In the genomic region with DNA sequence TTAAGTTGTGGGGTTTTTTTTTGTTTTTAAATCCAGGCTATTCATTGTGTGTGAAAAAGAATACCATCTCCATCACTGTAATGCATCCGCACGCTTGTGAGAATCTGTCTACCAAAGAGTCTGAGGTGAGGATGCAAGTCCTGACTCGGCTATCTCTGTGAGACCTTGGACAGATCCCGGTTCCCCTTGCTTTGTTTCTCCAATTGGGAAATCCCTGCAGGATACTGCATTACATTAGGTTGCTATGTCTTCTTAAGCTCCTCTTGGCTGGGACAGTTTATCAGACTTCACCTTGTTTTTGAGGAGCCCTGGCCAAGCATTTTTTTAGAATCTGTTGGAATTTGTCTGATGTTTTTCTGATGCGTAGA, we compare ENCODE assay signal across 21 cellular contexts.
"Had no signal": no experiment of that assay in that cellular context is flagged by ENCODE, and none has a peak within 500 bp of the region (broad histone marks: within the 10 kb centered on the region; RNA-seq: fewer than 3 reads in every experiment).

No MANE protein-coding gene starts in this region.

- DNase-seq: activated CD4-positive, alpha-beta T cell treated with anti-CD3 and anti-CD28 coated beads for 1 hour; activated CD4-positive, alpha-beta T cell treated with anti-CD3 and anti-CD28 coated beads, Interleukin-2, amount 50 U/mL, for 1 hour; activated naive CD4-positive, alpha-beta T cell treated with anti-CD3 and anti-CD28 coated beads, Interleukin-2, amount 50 U/mL, for 16 hours; activated T-cell treated with anti-CD3 and anti-CD28 coated beads for 4 hours; activated T-cell treated with anti-CD3 and anti-CD28 coated beads, Interleukin-2, amount 50 U/mL, for 48 hours; body of pancreas; central memory CD4-positive, alpha-beta T cell; NCI-H1105 treated with DMSO at 0.1 percent for 48 hours; NCI-H1436 treated with DMSO at 0.1 percent for 48 hours; NCI-H187; NCI-H2081; NCI-H510A treated with DMSO at 0.1 percent for 48 hours; NCI-H69; Peyer's patch; Right ventricle myocardium superior; SJCRH30 had no signal

- H3K27me3 ChIP-seq: ascending aorta, body of pancreas, Peyer's patch, SJCRH30 had no signal

- H3K27me3 Mint-ChIP-seq: activated CD4-positive, alpha-beta memory T cell treated with anti-CD3 and anti-CD28 coated beads, Interleukin-2, amount 10 ng/mL, durations not matched to agents 7 days and 5 days; activated T-helper 17 cell treated with anti-CD3 and anti-CD28 coated beads, Interleukin-2, amount 50 U/mL, for 72 hours had no signal

- ATAC-seq: body of pancreas had no signal

- H3K4me2 ChIP-seq: KMS-11 had no signal

- H3K4me3 ChIP-seq: ascending aorta, body of pancreas, Peyer's patch, SJCRH30 had no signal

- H3K9me3 ChIP-seq: ascending aorta, body of pancreas, Peyer's patch, SJCRH30 had no signal

- H3K27ac Mint-ChIP-seq: activated CD4-positive, alpha-beta memory T cell treated with anti-CD3 and anti-CD28 coated beads, Interleukin-2, amount 10 ng/mL, durations not matched to agents 7 days and 5 days; activated T-helper 17 cell treated with anti-CD3 and anti-CD28 coated beads, Interleukin-2, amount 50 U/mL, for 72 hours; T-helper 1 cell treated with Interleukin-12 subunit alpha and Interleukin-12 subunit beta and Interleukin-4 antibody, amounts not matched to agents 30 μg/mL and 1 μg/mL, for 36 hours had no signal

- H3K9ac ChIP-seq: KMS-11 had no signal

- H3K9me3 Mint-ChIP-seq: activated CD4-positive, alpha-beta memory T cell treated with anti-CD3 and anti-CD28 coated beads, Interleukin-2, amount 10 ng/mL, durations not matched to agents 7 days and 5 days; activated T-helper 17 cell treated with anti-CD3 and anti-CD28 coated beads, Interleukin-2, amount 50 U/mL, for 72 hours; T-helper 1 cell treated with Interleukin-12 subunit alpha and Interleukin-12 subunit beta and Interleukin-4 antibody, amounts not matched to agents 30 μg/mL and 1 μg/mL, for 36 hours had no signal

- H3K4me3 Mint-ChIP-seq: activated CD4-positive, alpha-beta memory T cell treated with anti-CD3 and anti-CD28 coated beads, Interleukin-2, amount 10 ng/mL, durations not matched to agents 7 days and 5 days; activated T-helper 17 cell treated with anti-CD3 and anti-CD28 coated beads, Interleukin-2, amount 50 U/mL, for 72 hours had no signal

- H3K36me3 ChIP-seq: ascending aorta, Peyer's patch, SJCRH30 had no signal
